ENCODE assay signal across 11 cellular contexts in genomic region chr6:27279513-27280063, GRCh38. TPM values are rescaled to one million over a fixed set of nuclear protein-coding genes. Genes with fewer than 3 reads are reported as not detected.
DNase-seq lines count a peak whose midpoint lies in the region; ATAC-seq and TF ChIP-seq lines count a peak whose summit lies in the region.
"Had no signal": no experiment of that assay in that cellular context is flagged by ENCODE, and none has a peak within 500 bp of the region (broad histone marks: within the 10 kb centered on the region; RNA-seq: fewer than 3 reads in every experiment).

No MANE protein-coding gene starts in this region.

- TF ChIP-seq CTCF in mammary epithelial cell (conservative IDR thresholded peaks at IDR 0.05 in 1 of 2, IDR thresholded peaks at IDR 0.05 in 1 of 2; ENCODE audit: extremely low read depth in 1 of 2, insufficient read depth in 1 of 2, low read depth in 1 of 2, low read length in 2 of 2), result no peak
- no peak for TF ChIP-seq CTCF in neural crest cell (conservative IDR thresholded peaks at IDR 0.05)

- H3K4me3 ChIP-seq in MG63 (peak overlapping the region; percentile 62), mammary epithelial cell (replicated peaks in 1 of 3; ENCODE audit: insufficient read depth in 1 of 3, low read depth in 2 of 3, low read length in 3 of 3) (peak overlapping the region; percentile 41 to 95 (median 55))

- no peak for ATAC-seq in HG02970 (IDR thresholded peaks at IDR 0.05; ENCODE audit: low FRiP score, unreplicated experiment)
- ATAC-seq: gastrocnemius medialis, right cardiac atrium had no signal

- DNase-seq in ELR (ENCODE audit: low read depth) (peak; percentile 32), MG63 (peak; percentile 2), mammary epithelial cell (no peak), neural crest cell (ENCODE audit: low read depth, low spot score) (no peak), CD1c-positive myeloid dendritic cell (ENCODE audit: extremely low spot score) (no peak), nucleus accumbens (lab: John Stamatoyannopoulos, UW) (no peak)
- DNase-seq: gastrocnemius medialis, right cardiac atrium had no signal

- in situ Hi-C loops in mammary epithelial cell (cut with MboI; ENCODE audit: low sequenced_read_pairs in 2 of 2), result no loop called here

- peaks cover 3% of the 10 kb centered on the region for H3K9me3 Mint-ChIP-seq in neural crest cell

- peaks cover 4% of the 10 kb centered on the region for H3K36me3 Mint-ChIP-seq in neural crest cell (ENCODE audit: low read depth)

- peak overlapping the region; percentile 96 for H2AFZ ChIP-seq in mammary epithelial cell (ENCODE audit: low read depth, low read length)

- CTCF ChIA-PET in mammary epithelial cell (lab: Charles Lee; ENCODE audit: low non-redundant PET), result interaction anchor here (0.6 kb wide), 1 partner anchor 473 kb away, joined by 4 read pairs; no protein-coding TSS in a partner anchor

- peak overlapping the region; percentile 13 for H3K9ac ChIP-seq in mammary epithelial cell (ENCODE audit: insufficient read depth, low read length)

- peak overlapping the region; percentile 87 for H3K4me2 ChIP-seq in mammary epithelial cell (ENCODE audit: insufficient read depth, low read depth, low read length)

- no peak overlapping the region for H3K27ac Mint-ChIP-seq in neural crest cell (ENCODE audit: unreplicated experiment)

- H4K20me1 ChIP-seq in mammary epithelial cell (ENCODE audit: insufficient read depth, low read length), result no peaks in the 10 kb centered on the region

- dilution Hi-C loops in mammary epithelial cell (cut with HindIII; ENCODE audit: low sequenced_read_pairs), result no loop called here

- BruUV-seq in mammary epithelial cell (replicated peaks; lab: Mats Ljungman, UMichigan), result no TSS peak

- 12% methylated on average over 19 of the region's 24 CpGs for WGBS in mammary epithelial cell (ENCODE audit: low coverage, missing lambda C conversion rate)

- H3K9me3 ChIP-seq in MG63 (no peaks in the 10 kb centered on the region), mammary epithelial cell (replicated peaks; ENCODE audit: insufficient read depth, low read length) (no peaks in the 10 kb centered on the region)

- H3K27ac ChIP-seq in mammary epithelial cell (ENCODE audit: insufficient read depth, low read depth, low read length), result no peak overlapping the region
- H3K27ac ChIP-seq: gastrocnemius medialis had no signal

- no peaks in the 10 kb centered on the region for H3K79me2 ChIP-seq in mammary epithelial cell (ENCODE audit: insufficient read depth, low read length)

- intact Hi-C loops in mammary epithelial cell (cut with micrococcal nuclease), result loop anchor here (1.0 to 10.0 kb wide), 2 partner anchors 16 to 55 kb away; no protein-coding TSS in a partner anchor

- H3K4me3 Mint-ChIP-seq in neural crest cell, result peak overlapping the region; percentile 97

- H3K36me3 ChIP-seq in MG63, result no peaks in the 10 kb centered on the region
- H3K36me3 ChIP-seq in mammary epithelial cell (ENCODE audit: insufficient read depth, low read length), result no peaks in the 10 kb centered on the region
- H3K36me3 ChIP-seq: gastrocnemius medialis had no signal

- no peaks in the 10 kb centered on the region for H3K27me3 ChIP-seq in MG63
- H3K27me3 ChIP-seq in mammary epithelial cell (ENCODE audit: insufficient read depth, low read length), result no peaks in the 10 kb centered on the region

- peaks cover 12% of the 10 kb centered on the region for H3K4me1 ChIP-seq in mammary epithelial cell (ENCODE audit: insufficient read depth, low read length)
- H3K4me1 ChIP-seq: gastrocnemius medialis had no signal

- peaks cover 90% of the 10 kb centered on the region for H3K27me3 Mint-ChIP-seq in neural crest cell (ENCODE audit: low read depth)

- H3K4me1 Mint-ChIP-seq in neural crest cell, result peaks cover 15% of the 10 kb centered on the region

RNA-seq across cellular contexts. Expression of gene PRSS16, which starts 32.1 kb away (rescaled TPM):
- total RNA-seq in MG63 (2014; rRNA removed; shearing (Covaris generic); ENCODE audit: low replicate concordance), result 0.33 TPM in 1 of 2 replicates, not detected in the other
- total RNA-seq in mammary epithelial cell (10 to 100 TPM in 1 of 2 donors, 1 to 10 TPM in 1; 4.8 to 10.5 TPM), neural crest cell (0.57 and 0.63 TPM in 2 replicates)
- polyA plus RNA-seq in mammary epithelial cell, result 11.9 TPM
- polyA minus RNA-seq in mammary epithelial cell, result 22.5 TPM
- total RNA-seq: gastrocnemius medialis had no signal

RNA-seq across cellular contexts. Expression of gene POM121L2, which starts 32.5 kb away (rescaled TPM):
- total RNA-seq in MG63 (2014; rRNA removed; shearing (Covaris generic); ENCODE audit: low replicate concordance), result not detected in 2 replicates
- total RNA-seq in mammary epithelial cell (not detected), neural crest cell (not detected in 2 replicates)
- polyA plus RNA-seq in mammary epithelial cell, result not detected
- not detected for polyA minus RNA-seq in mammary epithelial cell
- total RNA-seq: gastrocnemius medialis, NCI-H460, right cardiac atrium had no signal
- polyA plus RNA-seq: right cardiac atrium, thymus had no signal

Comparison
In these comparisons a context has a peak if more than half of its experiments do, and no peak if none do; other contexts are left out.
1. DNase-seq: peak in ELR (single experiment) and MG63 (single experiment); none in mammary epithelial cell (single experiment), neural crest cell (single experiment), CD1c-positive myeloid dendritic cell (single experiment) and nucleus accumbens (0 of 56).